Comparison of ENCODE assay signal across 11 cellular contexts in the genomic region with DNA sequence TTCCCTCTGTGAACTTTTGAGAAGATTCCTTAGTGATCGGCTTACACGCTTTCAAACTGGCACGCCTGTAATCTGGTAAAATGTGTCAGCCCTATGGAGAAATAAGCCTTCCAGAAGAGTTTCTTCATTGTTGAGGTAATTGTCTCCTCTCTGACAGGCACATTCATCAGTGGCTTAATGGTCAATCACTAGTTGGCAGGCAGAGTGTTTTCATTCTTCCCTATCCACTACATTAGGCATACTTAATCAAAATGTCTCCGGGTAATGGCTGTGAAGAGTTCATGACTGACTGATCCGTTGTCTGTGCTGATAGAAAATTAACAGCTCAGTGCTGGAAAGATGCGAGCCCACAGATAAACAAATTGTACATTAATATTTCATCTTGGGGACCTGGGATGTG. TPM values are rescaled to one million over a fixed set of nuclear protein-coding genes. Genes with fewer than 3 reads are reported as not detected.
A peak's percentile ranks its signal among the peaks of the same experiment; 100 is the strongest.
DNase-seq lines count a peak whose midpoint lies in the region; ATAC-seq and TF ChIP-seq lines count a peak whose summit lies in the region.
"Had no signal": no experiment of that assay in that cellular context is flagged by ENCODE, and none has a peak within 500 bp of the region (broad histone marks: within the 10 kb centered on the region; RNA-seq: fewer than 3 reads in every experiment).

No MANE protein-coding gene starts in this region.

- H3K4me1 Mint-ChIP-seq in activated T-helper 1 cell treated with anti-CD3 and anti-CD28 coated beads, Interleukin-12 subunit alpha, Interleukin-12 subunit beta, Interleukin-2, Interleukin-4 antibody, amounts not matched to agents 30 ng/mL and 10 ng/mL and 1 ng/mL, durations not matched to agents 14 hours and 24 hours and 36 hours (ENCODE audit: low read depth) = peaks cover 53% of the 10 kb centered on the region
- H3K4me1 Mint-ChIP-seq in naive thymus-derived CD8-positive, alpha-beta T cell = peaks cover 17 to 38% (median 30%) of the 10 kb centered on the region in 4 donors

- CTCF ChIA-PET in GM10248 (lab: Yijun Ruan, JAX) = no interaction called here

- POLR2A ChIA-PET in naive thymus-derived CD8-positive, alpha-beta T cell (lab: Charles Lee) = interaction anchor here (0.6 to 2.7 kb wide), 5 partner anchors 8 to 44 kb away, joined by 3 to 16 read pairs (median 3); no protein-coding TSS in a partner anchor
- POLR2A ChIA-PET in GM10248 (lab: Yijun Ruan, JAX) = no interaction called here

- no peak for ATAC-seq in naive thymus-derived CD8-positive, alpha-beta T cell
- ATAC-seq in GM18909 (IDR thresholded peaks at IDR 0.05; ENCODE audit: poor library complexity, unreplicated experiment) = no peak
- ATAC-seq: HCT116 had no signal

- no peaks in the 10 kb centered on the region for H3K27me3 Mint-ChIP-seq in activated T-helper 1 cell treated with anti-CD3 and anti-CD28 coated beads, Interleukin-12 subunit alpha, Interleukin-12 subunit beta, Interleukin-2, Interleukin-4 antibody, amounts not matched to agents 30 ng/mL and 10 ng/mL and 1 ng/mL, durations not matched to agents 14 hours and 24 hours and 36 hours (ENCODE audit: insufficient read depth)
- peaks cover 0 to 4% (median 2%) of the 10 kb centered on the region in 5 donors for H3K27me3 Mint-ChIP-seq in naive thymus-derived CD8-positive, alpha-beta T cell

- H3K4me3 Mint-ChIP-seq in activated T-helper 1 cell treated with anti-CD3 and anti-CD28 coated beads, Interleukin-12 subunit alpha, Interleukin-12 subunit beta, Interleukin-2, Interleukin-4 antibody, amounts not matched to agents 30 ng/mL and 10 ng/mL and 1 ng/mL, durations not matched to agents 14 hours and 24 hours and 36 hours = no peak overlapping the region
- no peak overlapping the region for H3K4me3 Mint-ChIP-seq in naive thymus-derived CD8-positive, alpha-beta T cell
- H3K4me3 Mint-ChIP-seq: CD8-positive, alpha-beta memory T cell had no signal

- H3K9me3 Mint-ChIP-seq in activated T-helper 1 cell treated with anti-CD3 and anti-CD28 coated beads, Interleukin-12 subunit alpha, Interleukin-12 subunit beta, Interleukin-2, Interleukin-4 antibody, amounts not matched to agents 30 ng/mL and 10 ng/mL and 1 ng/mL, durations not matched to agents 14 hours and 24 hours and 36 hours = no peaks in the 10 kb centered on the region
- H3K9me3 Mint-ChIP-seq in naive thymus-derived CD8-positive, alpha-beta T cell = peaks cover 0 to 2% (median 0%) of the 10 kb centered on the region in 9 donors

- H3K36me3 Mint-ChIP-seq in activated T-helper 1 cell treated with anti-CD3 and anti-CD28 coated beads, Interleukin-12 subunit alpha, Interleukin-12 subunit beta, Interleukin-2, Interleukin-4 antibody, amounts not matched to agents 30 ng/mL and 10 ng/mL and 1 ng/mL, durations not matched to agents 14 hours and 24 hours and 36 hours (ENCODE audit: low read depth) = peaks cover 24% of the 10 kb centered on the region
- peaks cover 0 to 5% (median 5%) of the 10 kb centered on the region in 3 donors for H3K36me3 Mint-ChIP-seq in naive thymus-derived CD8-positive, alpha-beta T cell
- H3K36me3 Mint-ChIP-seq: CD8-positive, alpha-beta memory T cell had no signal

- H3K27ac Mint-ChIP-seq in activated T-helper 1 cell treated with anti-CD3 and anti-CD28 coated beads, Interleukin-12 subunit alpha, Interleukin-12 subunit beta, Interleukin-2, Interleukin-4 antibody, amounts not matched to agents 30 ng/mL and 10 ng/mL and 1 ng/mL, durations not matched to agents 14 hours and 24 hours and 36 hours = peak overlapping the region; percentile 83
- peak overlapping the region in 9 of 10 donors; percentile 22 to 98 (median 63) for H3K27ac Mint-ChIP-seq in naive thymus-derived CD8-positive, alpha-beta T cell
- H3K27ac Mint-ChIP-seq: CD8-positive, alpha-beta memory T cell had no signal

- TF ChIP-seq CTCF in GM10248 (IDR thresholded peaks at IDR 0.05; ENCODE audit: control extremely low read depth, extremely low read depth, low read depth, missing control alignments) = no peak

- peak; percentile 44 for DNase-seq in DMS153 treated with DMSO at 0.1 percent for 48 hours (lab: John Stamatoyannopoulos, UW; ENCODE audit: unreplicated experiment)
- DNase-seq in NCI-H1417 treated with DMSO at 0.1 percent for 48 hours (lab: John Stamatoyannopoulos, UW) = peak; percentile 51
- DNase-seq in activated T-helper 1 cell treated with anti-CD3 and anti-CD28 coated beads, Interleukin-12 subunit alpha, Interleukin-12 subunit beta, Interleukin-2, Interleukin-4 antibody, amounts not matched to agents 30 ng/mL and 10 ng/mL and 1 ng/mL, durations not matched to agents 14 hours and 24 hours and 36 hours (ENCODE audit: low spot score) = no peak
- DNase-seq in naive thymus-derived CD8-positive, alpha-beta T cell = no peak
- DNase-seq in SIG-M5 (lab: John Stamatoyannopoulos, UW) = no peak
- no peak for DNase-seq in GM10248 (ENCODE audit: extremely low spot score)
- DNase-seq in stimulated activated naive CD4-positive, alpha-beta T cell (lab: John Stamatoyannopoulos, UW) = no peak
- DNase-seq: CD8-positive, alpha-beta memory T cell; erythroblast had no signal

- intact Hi-C loops in activated T-helper 1 cell treated with anti-CD3 and anti-CD28 coated beads, Interleukin-12 subunit alpha, Interleukin-12 subunit beta, Interleukin-2, Interleukin-4 antibody, amounts not matched to agents 30 ng/mL and 10 ng/mL and 1 ng/mL, durations not matched to agents 14 hours and 24 hours and 36 hours (cut with micrococcal nuclease) = no loop called here

RNA-seq across cellular contexts. Expression of gene TSHZ2, which starts 31.3 kb away (rescaled TPM):
- 26.0 and 27.5 TPM in 2 replicates for total RNA-seq in activated T-helper 1 cell treated with anti-CD3 and anti-CD28 coated beads, Interleukin-12 subunit alpha, Interleukin-12 subunit beta, Interleukin-2, Interleukin-4 antibody, amounts not matched to agents 30 ng/mL and 10 ng/mL and 1 ng/mL, durations not matched to agents 14 hours and 24 hours and 36 hours
- total RNA-seq in naive thymus-derived CD8-positive, alpha-beta T cell = 10 to 100 TPM in 1 of 2 experiments, 1 to 10 TPM in 1; 9.6 to 10.0 TPM
- polyA plus RNA-seq in naive thymus-derived CD8-positive, alpha-beta T cell = under 1 TPM in 2 of 3 donors, not detected in 1; 0.42 to 0.63 TPM

Comparison
In these comparisons a context has a peak if more than half of its experiments do, and no peak if none do; other contexts are left out.
1. DNase-seq: peak in DMS153 treated with DMSO at 0.1 percent for 48 hours (single experiment) and NCI-H1417 treated with DMSO at 0.1 percent for 48 hours (single experiment); none in activated T-helper 1 cell treated with anti-CD3 and anti-CD28 coated beads, Interleukin-12 subunit alpha, Interleukin-12 subunit beta, Interleukin-2, Interleukin-4 antibody, amounts not matched to agents 30 ng/mL and 10 ng/mL and 1 ng/mL, durations not matched to agents 14 hours and 24 hours and 36 hours (single experiment), naive thymus-derived CD8-positive, alpha-beta T cell (0 of 10), SIG-M5 (single experiment), GM10248 (single experiment) and stimulated activated naive CD4-positive, alpha-beta T cell (0 of 6).